ENCODE assay signal across 18 cellular contexts in the genomic region with DNA sequence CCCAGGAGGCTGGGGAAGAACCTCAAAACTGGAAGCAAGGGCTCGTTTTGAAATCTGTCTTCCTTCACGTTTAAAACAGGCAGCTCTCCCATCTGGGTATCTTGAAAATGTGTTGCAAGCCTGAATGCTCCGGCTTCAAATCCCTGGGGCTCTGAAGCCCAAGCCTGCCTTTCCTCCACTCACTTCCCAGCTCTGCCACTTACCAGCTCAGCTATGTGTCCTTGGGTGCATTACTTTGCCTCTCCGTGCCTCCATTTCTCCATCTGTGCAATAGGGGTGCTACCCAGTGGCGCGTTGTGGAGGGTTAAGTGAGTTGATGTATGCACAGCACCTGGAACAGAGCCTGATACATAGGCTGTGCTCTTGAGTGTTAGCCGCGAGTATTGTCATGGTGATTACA.
DNase-seq lines count a peak whose midpoint lies in the region; ATAC-seq and TF ChIP-seq lines count a peak whose summit lies in the region.
"Had no signal": no experiment of that assay in that cellular context is flagged by ENCODE, and none has a peak within 500 bp of the region (broad histone marks: within the 10 kb centered on the region; RNA-seq: fewer than 3 reads in every experiment).

No MANE protein-coding gene starts in this region.

- H3K9me3 ChIP-seq in IMR-90 (ENCODE audit: control insufficient read depth, insufficient read depth, low read length) (no peaks in the 10 kb centered on the region), neural progenitor cell (ENCODE audit: low read depth) (no peaks in the 10 kb centered on the region), MG63 (no peaks in the 10 kb centered on the region)
- H3K9me3 ChIP-seq: HAP-1, tibial artery had no signal

- in situ Hi-C loops in IMR-90 (cut with MboI; ENCODE audit: low sequenced_read_pairs): loop anchor here (10.0 kb wide), 1 partner anchor 250 kb away; no protein-coding TSS in a partner anchor

- POLR2A ChIA-PET in IMR-90 (lab: Charles Lee; ENCODE audit: unreplicated experiment): no interaction called here

- H3K56ac ChIP-seq in IMR-90 (ENCODE audit: extremely low read depth, insufficient read depth, low read length): no peak overlapping the region

- 0 out of 2 replicates have a peak, but pooled peaks cover 3% of the 10 kb centered on the region for H3K9me1 ChIP-seq in IMR-90 (ENCODE audit: insufficient read depth, low read length)

- peak overlapping the region; percentile 78; the same call in 1 of the 2 replicates for H3K4ac ChIP-seq in IMR-90 (ENCODE audit: low read depth, low read length)

- H3K4me3 ChIP-seq in IMR-90 (ENCODE audit: insufficient read depth, low read depth, low read length) (no peak overlapping the region), neural progenitor cell (no peak overlapping the region), MG63 (no peak overlapping the region)
- H3K4me3 ChIP-seq: HAP-1, smooth muscle cell had no signal

- no peak overlapping the region for H3K9ac ChIP-seq in IMR-90 (ENCODE audit: low read depth, low read length)
- no peak overlapping the region for H3K9ac ChIP-seq in neural progenitor cell

- no peak overlapping the region for H2BK120ac ChIP-seq in IMR-90 (ENCODE audit: low read depth, low read length)

- H3F3A ChIP-seq in neural progenitor cell (ENCODE audit: low read depth): no peaks in the 10 kb centered on the region

- no peak for TF ChIP-seq CTCF in IMR-90 (conservative IDR thresholded peaks at IDR 0.05; ENCODE audit: low read depth, low read length)
- no peak for TF ChIP-seq CTCF in neural progenitor cell (IDR thresholded peaks at IDR 0.05)

- no peak overlapping the region for H2BK20ac ChIP-seq in IMR-90 (ENCODE audit: low read depth, low read length)

- no peak overlapping the region for H4K8ac ChIP-seq in IMR-90 (ENCODE audit: low read depth in 2 of 2, low read length in 2 of 2)

- H2AK5ac ChIP-seq in IMR-90 (ENCODE audit: low read depth, low read length): peak overlapping the region; percentile 50

- no peaks in the 10 kb centered on the region for H3K9me3 Mint-ChIP-seq in central memory CD8-positive, alpha-beta T cell
- peaks cover 6% of the 10 kb centered on the region for H3K9me3 Mint-ChIP-seq in neural progenitor cell
- H3K9me3 Mint-ChIP-seq: activated CD4-positive, alpha-beta T cell treated with anti-CD3 and anti-CD28 coated beads, Interleukin-2, amount 10 ng/mL, durations not matched to agents 24 days and 14 days; naive thymus-derived CD8-positive, alpha-beta T cell; T-cell had no signal

- intact Hi-C loops in IMR-90 (cut with micrococcal nuclease): loop anchor here (5.0 kb wide), 2 partner anchors 298 to 438 kb away; partner anchors contain the start of gene CGRRF1

- peaks cover 45% of the 10 kb centered on the region for H3K27me3 Mint-ChIP-seq in central memory CD8-positive, alpha-beta T cell
- H3K27me3 Mint-ChIP-seq in neural progenitor cell (ENCODE audit: insufficient read depth, low read depth): peaks cover 16% of the 10 kb centered on the region

- H2BK5ac ChIP-seq in IMR-90 (ENCODE audit: low read depth, low read length, poor library complexity, severe bottlenecking): no peak overlapping the region

- no peak for TF ChIP-seq POLR2A in IMR-90 (IDR thresholded peaks at IDR 0.05; ENCODE audit: low read depth, low read length)

- H4K91ac ChIP-seq in IMR-90 (ENCODE audit: insufficient read depth, low read depth, low read length): no peak overlapping the region

- ATAC-seq in IMR-90 (ENCODE audit: low read depth): no peak
- no peak for ATAC-seq in central memory CD8-positive, alpha-beta T cell (replicated peaks; ENCODE audit: extremely low read depth, poor library complexity, severe bottlenecking)
- no peak for ATAC-seq in HG03571 (IDR thresholded peaks at IDR 0.05; ENCODE audit: unreplicated experiment)

- H3K23ac ChIP-seq in IMR-90 (ENCODE audit: low read depth, low read length): no peak overlapping the region

- no peaks in the 10 kb centered on the region for H3K79me2 ChIP-seq in neural progenitor cell (ENCODE audit: low read depth)

- CTCF ChIA-PET in IMR-90 (lab: Yijun Ruan, JAX): interaction anchor here (0.6 to 1.4 kb wide), 7 partner anchors 12 to 301 kb away, joined by 3 to 6 read pairs (median 5); partner anchors contain the start of gene CGRRF1

- H3K27me3 ChIP-seq in IMR-90 (ENCODE audit: control insufficient read depth, insufficient read depth, low read length) (no peaks in the 10 kb centered on the region; the same call in 1 of the 2 replicates), neural progenitor cell (peaks cover 30% of the 10 kb centered on the region), MG63 (no peaks in the 10 kb centered on the region)
- H3K27me3 ChIP-seq: tibial artery had no signal

- H3K18ac ChIP-seq in IMR-90 (ENCODE audit: low read depth, low read length): no peak overlapping the region

- WGBS in IMR-90 (ENCODE audit: extremely low coverage in 2 of 2, insufficient read length in 1 of 2), 2 experiments: 37% methylated on average over 2 of the region's 8 CpGs; no CpG with 5 or more reads in 1 of the 2 experiments

- DNase-seq in ELF-1 (ENCODE audit: low read depth, low spot score) (peak; percentile 42), IMR-90 (no peak), neural progenitor cell (ENCODE audit: low spot score) (no peak), MG63 (no peak), NCI-H345 treated with DMSO at 0.1 percent for 48 hours (lab: John Stamatoyannopoulos, UW; ENCODE audit: unreplicated experiment) (no peak)
- DNase-seq in central memory CD8-positive, alpha-beta T cell (ENCODE audit: low spot score in 2 of 2): no peak

- no TSS peak for BruUV-seq in IMR-90 (replicated peaks; lab: Mats Ljungman, UMichigan)

- peaks cover 6% of the 10 kb centered on the region for H3K4me1 Mint-ChIP-seq in central memory CD8-positive, alpha-beta T cell
- H3K4me1 Mint-ChIP-seq in neural progenitor cell: peaks cover 14% of the 10 kb centered on the region
- H3K4me1 Mint-ChIP-seq: activated CD8-positive, alpha-beta memory T cell treated with anti-CD3 and anti-CD28 coated beads, Interleukin-2, amount 10 ng/mL, durations not matched to agents 7 days and 5 days had no signal

- H3K27ac Mint-ChIP-seq in central memory CD8-positive, alpha-beta T cell (ENCODE audit: low read depth): peak overlapping the region; percentile 4
- H3K27ac Mint-ChIP-seq in neural progenitor cell: no peak overlapping the region
- H3K27ac Mint-ChIP-seq: activated CD4-positive, alpha-beta T cell treated with anti-CD3 and anti-CD28 coated beads, Interleukin-2, amount 10 ng/mL, durations not matched to agents 24 days and 14 days; activated CD8-positive, alpha-beta memory T cell treated with anti-CD3 and anti-CD28 coated beads, Interleukin-2, amount 10 ng/mL, durations not matched to agents 7 days and 5 days; activated naive CD8-positive, alpha-beta T cell; progenitor cell of endocrine pancreas; T-cell had no signal

- peak overlapping the region; percentile 90 for H3K14ac ChIP-seq in IMR-90 (replicated peaks; ENCODE audit: low read depth, low read length)

- H4K5ac ChIP-seq in IMR-90 (ENCODE audit: low read depth, low read length): no peak overlapping the region

- H2BK15ac ChIP-seq in IMR-90 (ENCODE audit: low read depth, low read length): no peak overlapping the region

- H2AK9ac ChIP-seq in IMR-90 (replicated peaks; ENCODE audit: low read depth, low read length, poor library complexity): no peak overlapping the region

- H4K20me1 ChIP-seq in IMR-90 (ENCODE audit: insufficient read depth, low read length) (no peaks in the 10 kb centered on the region), neural progenitor cell (ENCODE audit: low read depth) (no peaks in the 10 kb centered on the region)

- dilution Hi-C loops in IMR-90 (cut with HindIII; ENCODE audit: low sequenced_read_pairs, unreplicated experiment): no loop called here

- H3K4me3 Mint-ChIP-seq in central memory CD8-positive, alpha-beta T cell: no peak overlapping the region
- peak overlapping the region; percentile 11 for H3K4me3 Mint-ChIP-seq in neural progenitor cell
- H3K4me3 Mint-ChIP-seq: activated CD4-positive, alpha-beta T cell treated with anti-CD3 and anti-CD28 coated beads, Interleukin-2, amount 10 ng/mL, durations not matched to agents 24 days and 14 days; activated CD8-positive, alpha-beta memory T cell treated with anti-CD3 and anti-CD28 coated beads, Interleukin-2, amount 10 ng/mL, durations not matched to agents 7 days and 5 days; activated naive CD8-positive, alpha-beta T cell; naive thymus-derived CD8-positive, alpha-beta T cell had no signal

- H3K79me1 ChIP-seq in IMR-90 (ENCODE audit: low read depth in 1 of 2, low read length in 2 of 2): no peaks in the 10 kb centered on the region; a peak in 1 of 4 replicates

- no peak for TF ChIP-seq RAD21 in IMR-90 (IDR thresholded peaks at IDR 0.05; ENCODE audit: low read length)

- H3K36me3 Mint-ChIP-seq in central memory CD8-positive, alpha-beta T cell (ENCODE audit: insufficient read depth): no peaks in the 10 kb centered on the region
- H3K36me3 Mint-ChIP-seq in neural progenitor cell: no peaks in the 10 kb centered on the region
- H3K36me3 Mint-ChIP-seq: activated CD8-positive, alpha-beta memory T cell treated with anti-CD3 and anti-CD28 coated beads, Interleukin-2, amount 10 ng/mL, durations not matched to agents 7 days and 5 days; activated naive CD8-positive, alpha-beta T cell; brain; naive thymus-derived CD8-positive, alpha-beta T cell; T-cell had no signal

- no peaks in the 10 kb centered on the region for H3K36me3 ChIP-seq in IMR-90 (ENCODE audit: control insufficient read depth, insufficient read depth, low read length)
- no peaks in the 10 kb centered on the region for H3K36me3 ChIP-seq in neural progenitor cell
- H3K36me3 ChIP-seq in MG63: no peaks in the 10 kb centered on the region
- H3K36me3 ChIP-seq: HAP-1, tibial artery had no signal

- H3K27ac ChIP-seq in IMR-90 (ENCODE audit: insufficient read depth, low read length) (no peak overlapping the region), neural progenitor cell (no peak overlapping the region)
- H3K27ac ChIP-seq: coronary artery, tibial artery had no signal

- peaks cover 3% of the 10 kb centered on the region; the same call in 1 of the 2 replicates for H3K4me1 ChIP-seq in IMR-90 (ENCODE audit: control insufficient read depth, insufficient read depth, low read length)
- H3K4me1 ChIP-seq in neural progenitor cell: no peaks in the 10 kb centered on the region

- peak overlapping the region; percentile 89 for H2AFZ ChIP-seq in IMR-90 (replicated peaks; ENCODE audit: low read length, poor library complexity)
- H2AFZ ChIP-seq in neural progenitor cell (replicated peaks): no peak overlapping the region

- H3K4me2 ChIP-seq in IMR-90 (ENCODE audit: low read depth, low read length) (no peak overlapping the region), neural progenitor cell (no peak overlapping the region)

TF ChIP-seq in IMR-90, 13 proteins besides CTCF, POLR2A, EP300 and RAD21 (continues in another document):
- TF ChIP-seq FOS (IDR thresholded peaks at IDR 0.05; ENCODE audit: low read depth, low read length) (no peak), MAZ (IDR thresholded peaks at IDR 0.05; ENCODE audit: borderline replicate concordance, low read depth, low read length) (no peak), RFX5 (IDR thresholded peaks at IDR 0.05; ENCODE audit: low read depth, low read length) (no peak), CHD1 (IDR thresholded peaks at IDR 0.05; ENCODE audit: low read depth, low read length) (no peak), CEBPB (IDR thresholded peaks at IDR 0.05; ENCODE audit: low read depth, low read length) (no peak)
